9 cellular contexts compared by ENCODE assay signal in genomic region chr7:50262916-50263690, GRCh38. TPM values are rescaled to one million over a fixed set of nuclear protein-coding genes. Genes with fewer than 3 reads are reported as not detected.
DNase-seq lines count a peak whose midpoint lies in the region; ATAC-seq and TF ChIP-seq lines count a peak whose summit lies in the region.
"Had no signal": no experiment of that assay in that cellular context is flagged by ENCODE, and none has a peak within 500 bp of the region (broad histone marks: within the 10 kb centered on the region; RNA-seq: fewer than 3 reads in every experiment).

No MANE protein-coding gene starts in this region.

- H3K4me3 ChIP-seq in MG63, result no peak overlapping the region

- POLR2A ChIA-PET in activated naive CD8-positive, alpha-beta T cell treated with anti-CD3 and anti-CD28 coated beads, Interleukin-2, amount 10 ng/mL, durations not matched to agents 7 days and 5 days (lab: Charles Lee), result interaction anchor here (1.0 to 10.6 kb wide), 6 partner anchors 10 to 56 kb away, joined by 3 to 272 read pairs (median 4); partner anchors contain the start of gene IKZF1

- TF ChIP-seq CTCF in omental fat pad (IDR thresholded peaks at IDR 0.05), result no peak

- H3K36me3 ChIP-seq in MG63, result no peaks in the 10 kb centered on the region

- H3K27ac Mint-ChIP-seq in activated naive CD8-positive, alpha-beta T cell treated with anti-CD3 and anti-CD28 coated beads, Interleukin-2, amount 10 ng/mL, durations not matched to agents 7 days and 5 days, result peak overlapping the region; percentile 93

- H3K4me3 Mint-ChIP-seq in activated naive CD8-positive, alpha-beta T cell treated with anti-CD3 and anti-CD28 coated beads, Interleukin-2, amount 10 ng/mL, durations not matched to agents 7 days and 5 days, result peak overlapping the region; percentile 65

- H3K9me3 Mint-ChIP-seq in activated naive CD8-positive, alpha-beta T cell treated with anti-CD3 and anti-CD28 coated beads, Interleukin-2, amount 10 ng/mL, durations not matched to agents 7 days and 5 days, result no peaks in the 10 kb centered on the region

- peaks cover 81% of the 10 kb centered on the region for H3K4me1 Mint-ChIP-seq in activated naive CD8-positive, alpha-beta T cell treated with anti-CD3 and anti-CD28 coated beads, Interleukin-2, amount 10 ng/mL, durations not matched to agents 7 days and 5 days

- DNase-seq in GDM1 (lab: John Stamatoyannopoulos, UW), result peak; percentile 27
- DNase-seq in activated naive CD8-positive, alpha-beta T cell treated with anti-CD3 and anti-CD28 coated beads, Interleukin-2, amount 10 ng/mL, durations not matched to agents 7 days and 5 days, result no peak
- no peak for DNase-seq in MG63
- no peak for DNase-seq in omental fat pad (ENCODE audit: low spot score)
- DNase-seq in GM19240 (ENCODE audit: insufficient read length, low spot score), result no peak
- DNase-seq: activated CD4-positive, alpha-beta T cell treated with anti-CD3 and anti-CD28 coated beads, Interleukin-2, amount 50 U/mL, for 4 hours had no signal

- H3K9me3 ChIP-seq in MG63, result no peaks in the 10 kb centered on the region

- H3K27me3 Mint-ChIP-seq in activated naive CD8-positive, alpha-beta T cell treated with anti-CD3 and anti-CD28 coated beads, Interleukin-2, amount 10 ng/mL, durations not matched to agents 7 days and 5 days, result no peaks in the 10 kb centered on the region

- H3K36me3 Mint-ChIP-seq in activated naive CD8-positive, alpha-beta T cell treated with anti-CD3 and anti-CD28 coated beads, Interleukin-2, amount 10 ng/mL, durations not matched to agents 7 days and 5 days, result peaks cover 6% of the 10 kb centered on the region

- H3K27me3 ChIP-seq in MG63, result peaks cover 2% of the 10 kb centered on the region; the same call in 1 of the 2 replicates

- ATAC-seq in GM21390 (IDR thresholded peaks at IDR 0.05; ENCODE audit: unreplicated experiment), result peak; percentile 51
- peak; percentile 40 for ATAC-seq in HG03521 (IDR thresholded peaks at IDR 0.05; ENCODE audit: unreplicated experiment)
- peak; percentile 12 for ATAC-seq in activated naive CD8-positive, alpha-beta T cell treated with anti-CD3 and anti-CD28 coated beads, Interleukin-2, amount 10 ng/mL, durations not matched to agents 7 days and 5 days (ENCODE audit: low read depth)
- no peak for ATAC-seq in SK-N-SH treated with all-trans-retinoic acid at 6 μM for 48 hours
- ATAC-seq in omental fat pad (ENCODE audit: low FRiP score), result no peak

TF ChIP-seq in SK-N-SH treated with all-trans-retinoic acid at 6 μM for 48 hours, 23 proteins besides CTCF, POLR2A, EP300 and RAD21:
- TF ChIP-seq ISL1 (CRISPR knock-in tag; IDR thresholded peaks at IDR 0.05) (no peak), TCF4 (CRISPR knock-in tag; IDR thresholded peaks at IDR 0.05; ENCODE audit: borderline replicate concordance) (no peak), GLIS3 (CRISPR knock-in tag; IDR thresholded peaks at IDR 0.05) (no peak), ZNF565 (CRISPR knock-in tag; conservative IDR thresholded peaks at IDR 0.05; ENCODE audit: low read depth) (no peak), ZNF70 (CRISPR knock-in tag; IDR thresholded peaks at IDR 0.05) (no peak), ZFP30 (CRISPR knock-in tag; IDR thresholded peaks at IDR 0.05) (no peak), ZC3H10 (CRISPR knock-in tag; IDR thresholded peaks at IDR 0.05) (no peak), BACH2 (CRISPR knock-in tag; IDR thresholded peaks at IDR 0.05; ENCODE audit: borderline replicate concordance) (no peak), SNAI2 (CRISPR knock-in tag; IDR thresholded peaks at IDR 0.05) (no peak), OSR1 (CRISPR knock-in tag; IDR thresholded peaks at IDR 0.05) (no peak), ZFP3 (CRISPR knock-in tag; IDR thresholded peaks at IDR 0.05) (no peak)
- TF ChIP-seq, protein P1, sequence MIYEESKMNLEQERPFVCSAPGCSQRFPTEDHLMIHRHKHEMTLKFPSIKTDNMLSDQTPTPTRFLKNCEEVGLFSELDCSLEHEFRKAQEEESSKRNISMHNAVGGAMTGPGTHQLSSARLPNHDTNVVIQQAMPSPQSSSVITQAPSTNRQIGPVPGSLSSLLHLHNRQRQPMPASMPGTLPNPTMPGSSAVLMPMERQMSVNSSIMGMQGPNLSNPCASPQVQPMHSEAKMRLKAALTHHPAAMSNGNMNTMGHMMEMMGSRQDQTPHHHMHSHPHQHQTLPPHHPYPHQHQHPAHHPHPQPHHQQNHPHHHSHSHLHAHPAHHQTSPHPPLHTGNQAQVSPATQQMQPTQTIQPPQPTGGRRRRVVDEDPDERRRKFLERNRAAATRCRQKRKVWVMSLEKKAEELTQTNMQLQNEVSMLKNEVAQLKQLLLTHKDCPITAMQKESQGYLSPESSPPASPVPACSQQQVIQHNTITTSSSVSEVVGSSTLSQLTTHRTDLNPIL (CRISPR knock-in tag; IDR thresholded peaks at IDR 0.05; ENCODE audit: low read depth), result no peak
- TF ChIP-seq, protein P2, sequence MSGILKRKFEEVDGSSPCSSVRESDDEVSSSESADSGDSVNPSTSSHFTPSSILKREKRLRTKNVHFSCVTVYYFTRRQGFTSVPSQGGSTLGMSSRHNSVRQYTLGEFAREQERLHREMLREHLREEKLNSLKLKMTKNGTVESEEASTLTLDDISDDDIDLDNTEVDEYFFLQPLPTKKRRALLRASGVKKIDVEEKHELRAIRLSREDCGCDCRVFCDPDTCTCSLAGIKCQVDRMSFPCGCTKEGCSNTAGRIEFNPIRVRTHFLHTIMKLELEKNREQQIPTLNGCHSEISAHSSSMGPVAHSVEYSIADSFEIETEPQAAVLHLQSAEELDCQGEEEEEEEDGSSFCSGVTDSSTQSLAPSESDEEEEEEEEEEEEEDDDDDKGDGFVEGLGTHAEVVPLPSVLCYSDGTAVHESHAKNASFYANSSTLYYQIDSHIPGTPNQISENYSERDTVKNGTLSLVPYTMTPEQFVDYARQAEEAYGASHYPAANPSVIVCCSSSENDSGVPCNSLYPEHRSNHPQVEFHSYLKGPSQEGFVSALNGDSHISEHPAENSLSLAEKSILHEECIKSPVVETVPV (CRISPR knock-in tag; IDR thresholded peaks at IDR 0.05), result no peak
- TF ChIP-seq, protein P3, sequence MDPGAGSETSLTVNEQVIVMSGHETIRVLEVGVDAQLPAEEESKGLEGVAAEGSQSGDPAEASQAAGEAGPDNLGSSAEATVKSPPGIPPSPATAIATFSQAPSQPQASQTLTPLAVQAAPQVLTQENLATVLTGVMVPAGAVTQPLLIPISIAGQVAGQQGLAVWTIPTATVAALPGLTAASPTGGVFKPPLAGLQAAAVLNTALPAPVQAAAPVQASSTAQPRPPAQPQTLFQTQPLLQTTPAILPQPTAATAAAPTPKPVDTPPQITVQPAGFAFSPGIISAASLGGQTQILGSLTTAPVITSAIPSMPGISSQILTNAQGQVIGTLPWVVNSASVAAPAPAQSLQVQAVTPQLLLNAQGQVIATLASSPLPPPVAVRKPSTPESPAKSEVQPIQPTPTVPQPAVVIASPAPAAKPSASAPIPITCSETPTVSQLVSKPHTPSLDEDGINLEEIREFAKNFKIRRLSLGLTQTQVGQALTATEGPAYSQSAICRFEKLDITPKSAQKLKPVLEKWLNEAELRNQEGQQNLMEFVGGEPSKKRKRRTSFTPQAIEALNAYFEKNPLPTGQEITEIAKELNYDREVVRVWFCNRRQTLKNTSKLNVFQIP (CRISPR knock-in tag; IDR thresholded peaks at IDR 0.05; ENCODE audit: borderline replicate concordance, low read depth), result no peak

RNA-seq across cellular contexts. Expression of gene IKZF1, which starts 41.4 kb away (rescaled TPM):
- 100 to 1,000 TPM; 383 to 410 TPM for total RNA-seq in activated naive CD8-positive, alpha-beta T cell treated with anti-CD3 and anti-CD28 coated beads, Interleukin-2, amount 10 ng/mL, durations not matched to agents 7 days and 5 days
- total RNA-seq in MG63 (2014; rRNA removed; shearing (Covaris generic); ENCODE audit: low replicate concordance), result not detected in 2 replicates
- total RNA-seq in omental fat pad, result 10 to 100 TPM; 14.6 to 34.5 (median 21.7) TPM

Comparison
In these comparisons a context has a peak if more than half of its experiments do, and no peak if none do; other contexts are left out.
1. ATAC-seq: peak in GM21390 (single experiment), HG03521 (single experiment) and activated naive CD8-positive, alpha-beta T cell treated with anti-CD3 and anti-CD28 coated beads, Interleukin-2, amount 10 ng/mL, durations not matched to agents 7 days and 5 days (single experiment); none in SK-N-SH treated with all-trans-retinoic acid at 6 μM for 48 hours (single experiment) and omental fat pad (single experiment).
2. RNA of gene IKZF1, which starts 41.4 kb away (total RNA-seq): 383 to 410 TPM in activated naive CD8-positive, alpha-beta T cell treated with anti-CD3 and anti-CD28 coated beads, Interleukin-2, amount 10 ng/mL, durations not matched to agents 7 days and 5 days and 14.6 to 34.5 TPM in omental fat pad; not detected in MG63; every median in the first group is over 10 times any median in the second.